8 cellular contexts compared by ENCODE assay signal in the genomic region with DNA sequence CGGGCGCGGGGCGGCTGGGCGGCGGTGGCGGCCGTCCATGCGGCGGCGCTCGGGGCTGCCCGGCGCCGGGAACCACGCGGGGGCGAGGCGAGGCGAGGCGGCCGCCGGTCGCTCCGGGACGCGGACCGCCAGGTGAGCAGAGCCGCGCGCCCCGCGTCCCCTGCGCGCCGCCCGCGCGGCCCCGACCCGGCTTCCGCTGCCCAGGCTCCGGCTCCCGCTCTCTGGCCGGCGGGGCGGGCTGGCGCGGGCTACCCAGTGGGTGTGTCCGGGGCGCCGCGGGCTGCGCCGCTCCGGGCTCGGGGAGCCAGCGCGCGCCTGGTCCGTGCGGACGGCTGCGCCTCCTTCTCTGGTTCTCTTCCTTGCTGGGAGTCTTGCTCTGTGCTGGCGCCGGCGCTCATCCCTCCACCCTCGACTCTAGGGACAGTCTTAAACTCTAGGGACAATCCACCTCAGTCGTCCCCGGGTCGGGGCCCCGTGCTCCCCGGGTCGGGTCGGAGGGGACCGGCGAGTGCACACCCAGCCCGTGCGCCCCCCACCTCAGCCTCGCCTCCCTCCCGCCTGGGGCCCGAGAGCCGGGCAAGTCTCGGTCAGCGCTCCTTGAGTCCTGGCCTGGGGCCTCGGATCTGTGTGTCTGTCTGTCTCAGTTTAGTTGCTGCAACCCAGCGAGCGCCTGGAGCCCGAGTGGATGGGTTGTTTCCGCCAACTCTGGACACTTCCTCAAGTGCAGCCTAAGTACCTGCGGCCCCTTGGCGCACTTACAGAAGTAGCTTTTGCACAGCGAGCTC. TPM values are rescaled to one million over a fixed set of nuclear protein-coding genes. Genes with fewer than 3 reads are reported as not detected.
DNase-seq lines count a peak whose midpoint lies in the region; ATAC-seq and TF ChIP-seq lines count a peak whose summit lies in the region.

No MANE protein-coding gene starts in this region.

- H3K4me1 ChIP-seq in iPS-18a (ENCODE audit: control insufficient read depth, low read depth, low read length): peaks cover 29% of the 10 kb centered on the region

- H3K27ac ChIP-seq in iPS-18a (ENCODE audit: low read length) (no peak overlapping the region), skin epidermis (peak overlapping the region in 7 of 21 experiments; percentile 5 to 61 (median 47))

- H3K9ac ChIP-seq in iPS-18a (ENCODE audit: low read length): peak overlapping the region; percentile 49

- in situ Hi-C loops in astrocyte of the cerebellum (cut with HindIII; ENCODE audit: low sequenced_read_pairs): loop anchor here (25.0 kb wide), 1 partner anchor 322 kb away; no protein-coding TSS in a partner anchor
- in situ Hi-C loops in GM13976 (cut with MboI; ENCODE audit: low sequenced_read_pairs, unreplicated experiment): loop anchor here (10.0 kb wide), 1 partner anchor 329 kb away; no protein-coding TSS in a partner anchor

- DNase-seq in MG63 (peak; percentile 71), astrocyte of the cerebellum (ENCODE audit: low read depth) (no peak), D341Med (ENCODE audit: low spot score) (no peak), GM13976 (ENCODE audit: low spot score) (no peak)

- H3K4me3 ChIP-seq in GM08714 (ENCODE audit: low read length) (peak overlapping the region; percentile 13; the same call in 1 of the 2 replicates), MG63 (peak overlapping the region; percentile 83), astrocyte of the cerebellum (ENCODE audit: low read depth, low read length) (peak overlapping the region; percentile 66), iPS-18a (ENCODE audit: low read length) (peak overlapping the region; percentile 83), skin epidermis (peak overlapping the region; percentile 25 to 57 (median 44))

- H3K27me3 ChIP-seq in MG63 (no peaks in the 10 kb centered on the region), iPS-18a (ENCODE audit: control insufficient read depth, insufficient read depth, low read length) (peaks cover 42% of the 10 kb centered on the region)

- TF ChIP-seq CTCF in astrocyte of the cerebellum (IDR thresholded peaks at IDR 0.05; ENCODE audit: low read depth, low read length, missing control alignments): no peak
- no peak for TF ChIP-seq CTCF in GM13976 (IDR thresholded peaks at IDR 0.05; ENCODE audit: borderline replicate concordance, control extremely low read depth, extremely low read depth, insufficient read depth, missing control alignments)

- H3K36me3 ChIP-seq in MG63 (peaks cover 2% of the 10 kb centered on the region; the same call in 1 of the 2 replicates), iPS-18a (ENCODE audit: control insufficient read depth, low read depth, low read length) (no peaks in the 10 kb centered on the region)

- H3K9me3 ChIP-seq in MG63 (no peaks in the 10 kb centered on the region), iPS-18a (ENCODE audit: control insufficient read depth, low read depth, low read length) (no peaks in the 10 kb centered on the region)

- peak; percentile 49 for ATAC-seq in GM21723 (IDR thresholded peaks at IDR 0.05; ENCODE audit: unreplicated experiment)

RNA-seq across cellular contexts. Expression of a gene that starts 0.5 kb away (rescaled TPM):
- 10.2 and 14.4 TPM in 2 replicates for total RNA-seq in MG63 (2014; rRNA removed; shearing (Covaris generic); ENCODE audit: low replicate concordance)

Comparison
In these comparisons a context has a peak if more than half of its experiments do, and no peak if none do; other contexts are left out.
1. H3K4me3 ChIP-seq: peak in every context shown above with its lines; median percentile 83 in MG63; 83 in iPS-18a; 66 in astrocyte of the cerebellum; 44 in skin epidermis; 13 in GM08714.